In the genomic region with DNA sequence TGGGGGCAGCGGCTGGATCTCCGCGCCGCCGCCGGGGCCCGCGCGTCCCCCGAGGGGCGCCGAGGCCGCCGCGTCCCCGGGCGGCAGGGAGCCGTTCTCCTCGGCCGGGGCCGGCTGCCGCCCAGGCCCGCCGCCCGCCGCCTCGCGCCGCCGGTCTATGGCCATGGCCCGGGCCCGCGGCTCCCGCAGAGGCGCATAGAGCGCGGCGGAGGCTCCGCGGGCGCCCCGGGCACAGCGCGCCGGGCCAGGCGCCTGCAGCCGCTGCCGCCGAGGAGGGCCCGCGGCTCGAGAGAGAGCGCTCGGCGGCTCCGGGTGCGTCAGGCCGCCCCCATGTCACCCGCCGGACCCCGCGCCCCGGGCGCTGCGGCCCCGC, we compare ENCODE assay signal across 9 cellular contexts.
DNase-seq lines count a peak whose midpoint lies in the region; TF ChIP-seq lines count a peak whose summit lies in the region.
"Had no signal": no experiment of that assay in that cellular context is flagged by ENCODE, and none has a peak within 500 bp of the region (broad histone marks: within the 10 kb centered on the region; RNA-seq: fewer than 3 reads in every experiment).

No MANE protein-coding gene starts in this region.

- DNase-seq in activated T-cell treated with anti-CD3 and anti-CD28 coated beads, Interleukin-2, amount 50 U/mL, for 1 hour: peak; percentile 39
- no peak for DNase-seq in activated T-cell treated with anti-CD3 and anti-CD28 coated beads, Interleukin-2, amount 50 U/mL, for 24 hours
- DNase-seq in fibroblast of pulmonary artery (ENCODE audit: low read depth) (no peak), NCI-H2196 treated with DMSO at 0.1 percent for 48 hours (lab: John Stamatoyannopoulos, UW; ENCODE audit: unreplicated experiment) (no peak), SKM-1 treated with dmso at 0.1 percent for 144 hours (lab: John Stamatoyannopoulos, UW; ENCODE audit: unreplicated experiment) (no peak)
- DNase-seq in central memory CD4-positive, alpha-beta T cell: no peak

- peaks cover 33% of the 10 kb centered on the region for H3K27me3 Mint-ChIP-seq in activated T-cell treated with anti-CD3 and anti-CD28 coated beads, Interleukin-2, amount 50 U/mL, for 24 hours

- peak overlapping the region; percentile 53 for H3K4me3 ChIP-seq in Loucy (ENCODE audit: low read length, poor library complexity, severe bottlenecking)
- H3K4me3 ChIP-seq in fibroblast of pulmonary artery (replicated peaks; ENCODE audit: low read depth, low read length): peak overlapping the region; percentile 62
- H3K4me3 ChIP-seq in skin epidermis: peak overlapping the region; percentile 40 to 69 (median 57)

- no peaks in the 10 kb centered on the region for H4K20me1 ChIP-seq in Loucy (ENCODE audit: insufficient read depth, low read length, poor library complexity, severe bottlenecking)

- no peak overlapping the region for H3K27ac Mint-ChIP-seq in activated T-cell treated with anti-CD3 and anti-CD28 coated beads, Interleukin-2, amount 50 U/mL, for 24 hours
- H3K27ac Mint-ChIP-seq: stimulated activated naive CD8-positive, alpha-beta T cell treated with anti-CD3 and anti-CD28 coated beads, Interleukin-15, Interleukin-2, amounts not matched to agents 100 ng/mL and 50 ng/mL, for 24 hours had no signal

- H3K79me2 ChIP-seq in Loucy (ENCODE audit: insufficient read depth, low read length): 0 out of 2 replicates have a peak, but pooled peaks cover 6% of the 10 kb centered on the region

- peaks cover 7% of the 10 kb centered on the region; the same call in 1 of the 2 replicates for H3F3A ChIP-seq in Loucy (ENCODE audit: low read depth)

- H3K9ac ChIP-seq in Loucy (ENCODE audit: low read depth, low read length, poor library complexity, severe bottlenecking): no peak overlapping the region

- no peak overlapping the region for H3K4me3 Mint-ChIP-seq in activated T-cell treated with anti-CD3 and anti-CD28 coated beads, Interleukin-2, amount 50 U/mL, for 24 hours
- H3K4me3 Mint-ChIP-seq: stimulated activated naive CD8-positive, alpha-beta T cell treated with anti-CD3 and anti-CD28 coated beads, Interleukin-15, Interleukin-2, amounts not matched to agents 100 ng/mL and 50 ng/mL, for 24 hours had no signal

- H3K27ac ChIP-seq in skin epidermis: peak overlapping the region in 18 of 21 experiments; percentile 45 to 88 (median 72)

- no peaks in the 10 kb centered on the region for H3K9me2 ChIP-seq in Loucy (replicated peaks; ENCODE audit: low read depth, low read length)

- H3K4me1 Mint-ChIP-seq in activated T-cell treated with anti-CD3 and anti-CD28 coated beads, Interleukin-2, amount 50 U/mL, for 24 hours (ENCODE audit: low read depth): peaks cover 5% of the 10 kb centered on the region

- no peaks in the 10 kb centered on the region for H3K9me3 Mint-ChIP-seq in activated T-cell treated with anti-CD3 and anti-CD28 coated beads, Interleukin-2, amount 50 U/mL, for 24 hours
- H3K9me3 Mint-ChIP-seq: stimulated activated naive CD8-positive, alpha-beta T cell treated with anti-CD3 and anti-CD28 coated beads, Interleukin-15, Interleukin-2, amounts not matched to agents 100 ng/mL and 50 ng/mL, for 24 hours had no signal

- no peaks in the 10 kb centered on the region for H3K36me3 Mint-ChIP-seq in activated T-cell treated with anti-CD3 and anti-CD28 coated beads, Interleukin-2, amount 50 U/mL, for 24 hours (ENCODE audit: low read depth)

- TF ChIP-seq CTCF in Loucy (conservative IDR thresholded peaks at IDR 0.05; ENCODE audit: low read length) (no peak), fibroblast of pulmonary artery (IDR thresholded peaks at IDR 0.05; ENCODE audit: low read length, missing control alignments) (no peak)

- peak overlapping the region; percentile 45 for H3K4me2 ChIP-seq in Loucy (ENCODE audit: low read depth, low read length, poor library complexity, severe bottlenecking)

- no peaks in the 10 kb centered on the region for H3K27me3 ChIP-seq in Loucy (ENCODE audit: insufficient read depth, low read length, poor library complexity, severe bottlenecking)

- no peaks in the 10 kb centered on the region for H3K36me3 ChIP-seq in Loucy (ENCODE audit: insufficient read depth, low read length)

- peaks cover 15% of the 10 kb centered on the region for H3K4me1 ChIP-seq in Loucy (ENCODE audit: insufficient read depth, low read length, poor library complexity, severe bottlenecking)

- no peak overlapping the region for H2AFZ ChIP-seq in Loucy (ENCODE audit: low read length)

- no peaks in the 10 kb centered on the region for H3K9me3 ChIP-seq in Loucy (ENCODE audit: insufficient read depth, low read depth, low read length)
